25 cellular contexts compared by ENCODE assay signal in the genomic region with DNA sequence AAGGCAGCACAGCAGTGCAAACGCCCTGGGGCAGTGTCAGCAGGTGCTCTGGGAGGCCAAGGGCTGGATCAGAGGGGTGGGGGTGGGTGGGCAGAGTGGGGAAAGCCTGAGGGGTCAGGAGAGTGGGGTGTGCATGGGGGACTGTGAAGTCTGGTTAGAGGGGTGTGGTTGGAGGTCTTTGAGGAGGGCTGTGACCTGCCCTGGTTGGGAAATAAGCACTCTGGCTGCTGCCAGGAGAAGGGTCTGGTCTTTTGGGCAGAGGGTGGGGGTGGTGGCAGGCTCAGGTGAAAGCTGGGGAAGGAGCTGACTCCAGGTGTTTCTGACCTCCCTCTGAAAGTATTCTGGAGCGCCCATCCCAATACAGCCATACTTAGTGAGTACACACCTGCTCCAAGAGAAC. TPM values are rescaled to one million over a fixed set of nuclear protein-coding genes. Genes with fewer than 3 reads are reported as not detected.
"Had no signal": no experiment of that assay in that cellular context is flagged by ENCODE, and none has a peak within 500 bp of the region (broad histone marks: within the 10 kb centered on the region; RNA-seq: fewer than 3 reads in every experiment).

No MANE protein-coding gene starts in this region.

- H3K27ac ChIP-seq: SK-N-MC had no signal

- H3K27ac Mint-ChIP-seq: activated CD8-positive, alpha-beta T cell treated with anti-CD3 and anti-CD28 coated beads for 36 hours; activated naive CD8-positive, alpha-beta T cell; activated T-helper 1 cell treated with anti-CD3 and anti-CD28 coated beads, Interleukin-12 subunit alpha, Interleukin-12 subunit beta, Interleukin-2, Interleukin-4 antibody, amounts not matched to agents 30 ng/mL and 10 ng/mL and 1 ng/mL, durations not matched to agents 14 hours and 24 hours and 36 hours had no signal

- H3K4me3 ChIP-seq: SK-N-MC had no signal

- H3K4me3 Mint-ChIP-seq: activated CD8-positive, alpha-beta T cell treated with anti-CD3 and anti-CD28 coated beads for 36 hours; activated naive CD8-positive, alpha-beta T cell; activated T-helper 1 cell treated with anti-CD3 and anti-CD28 coated beads, Interleukin-12 subunit alpha, Interleukin-12 subunit beta, Interleukin-2, Interleukin-4 antibody, amounts not matched to agents 30 ng/mL and 10 ng/mL and 1 ng/mL, durations not matched to agents 14 hours and 24 hours and 36 hours; brain had no signal

- H3K36me3 Mint-ChIP-seq: activated naive CD8-positive, alpha-beta T cell; brain had no signal

- H3K9me3 Mint-ChIP-seq: activated CD8-positive, alpha-beta T cell treated with anti-CD3 and anti-CD28 coated beads for 36 hours; activated T-helper 1 cell treated with anti-CD3 and anti-CD28 coated beads, Interleukin-12 subunit alpha, Interleukin-12 subunit beta, Interleukin-2, Interleukin-4 antibody, amounts not matched to agents 30 ng/mL and 10 ng/mL and 1 ng/mL, durations not matched to agents 14 hours and 24 hours and 36 hours; brain had no signal

- DNase-seq: activated CD4-positive, alpha-beta T cell treated with anti-CD3 and anti-CD28 coated beads for 4 hours; activated CD8-positive, alpha-beta memory T cell treated with anti-CD3 and anti-CD28 coated beads, Interleukin-2, amount 50 U/mL, for 4 hours; activated CD8-positive, alpha-beta T cell treated with anti-CD3 and anti-CD28 coated beads for 36 hours; activated effector memory CD4-positive, alpha-beta T cell treated with Interleukin-2 at 50 U/mL for 16 hours; activated naive CD4-positive, alpha-beta T cell treated with Interleukin-2 at 50 U/mL for 16 hours; activated T-cell treated with anti-CD3 and anti-CD28 coated beads, Interleukin-2, amount 50 U/mL, for 1 hour; amygdala; Kasumi-1; KBM-7; NCI-H1105 treated with DMSO at 0.1 percent for 48 hours; NCI-H1436 treated with DMSO at 0.1 percent for 48 hours; NCI-H187; NCI-H2081 treated with DMSO at 0.1 percent for 48 hours; NCI-H446; NCI-H524 treated with DMSO at 0.1 percent for 48 hours; NCI-H748 treated with DMSO at 0.1 percent for 48 hours; SIG-M5; T-helper 1 cell had no signal

- FAIRE-seq: astrocyte had no signal

RNA-seq across cellular contexts. Expression of gene ALPI, which starts 4.2 kb away (rescaled TPM):
- total RNA-seq: activated CD8-positive, alpha-beta T cell treated with anti-CD3 and anti-CD28 coated beads for 36 hours; activated T-helper 1 cell treated with anti-CD3 and anti-CD28 coated beads, Interleukin-12 subunit alpha, Interleukin-12 subunit beta, Interleukin-2, Interleukin-4 antibody, amounts not matched to agents 30 ng/mL and 10 ng/mL and 1 ng/mL, durations not matched to agents 14 hours and 24 hours and 36 hours; astrocyte; OCI-LY7; RPMI7951 had no signal

RNA-seq across cellular contexts. Expression of gene ECEL1, which starts 27.5 kb away (rescaled TPM):
- total RNA-seq: activated T-helper 1 cell treated with anti-CD3 and anti-CD28 coated beads, Interleukin-12 subunit alpha, Interleukin-12 subunit beta, Interleukin-2, Interleukin-4 antibody, amounts not matched to agents 30 ng/mL and 10 ng/mL and 1 ng/mL, durations not matched to agents 14 hours and 24 hours and 36 hours; OCI-LY7; RPMI7951 had no signal

RNA-seq across cellular contexts. Expression of gene ALPG, which starts 53.5 kb away (rescaled TPM):
- total RNA-seq: activated CD8-positive, alpha-beta T cell treated with anti-CD3 and anti-CD28 coated beads for 36 hours; activated T-helper 1 cell treated with anti-CD3 and anti-CD28 coated beads, Interleukin-12 subunit alpha, Interleukin-12 subunit beta, Interleukin-2, Interleukin-4 antibody, amounts not matched to agents 30 ng/mL and 10 ng/mL and 1 ng/mL, durations not matched to agents 14 hours and 24 hours and 36 hours; OCI-LY7; RPMI7951 had no signal
